In the genomic region with DNA sequence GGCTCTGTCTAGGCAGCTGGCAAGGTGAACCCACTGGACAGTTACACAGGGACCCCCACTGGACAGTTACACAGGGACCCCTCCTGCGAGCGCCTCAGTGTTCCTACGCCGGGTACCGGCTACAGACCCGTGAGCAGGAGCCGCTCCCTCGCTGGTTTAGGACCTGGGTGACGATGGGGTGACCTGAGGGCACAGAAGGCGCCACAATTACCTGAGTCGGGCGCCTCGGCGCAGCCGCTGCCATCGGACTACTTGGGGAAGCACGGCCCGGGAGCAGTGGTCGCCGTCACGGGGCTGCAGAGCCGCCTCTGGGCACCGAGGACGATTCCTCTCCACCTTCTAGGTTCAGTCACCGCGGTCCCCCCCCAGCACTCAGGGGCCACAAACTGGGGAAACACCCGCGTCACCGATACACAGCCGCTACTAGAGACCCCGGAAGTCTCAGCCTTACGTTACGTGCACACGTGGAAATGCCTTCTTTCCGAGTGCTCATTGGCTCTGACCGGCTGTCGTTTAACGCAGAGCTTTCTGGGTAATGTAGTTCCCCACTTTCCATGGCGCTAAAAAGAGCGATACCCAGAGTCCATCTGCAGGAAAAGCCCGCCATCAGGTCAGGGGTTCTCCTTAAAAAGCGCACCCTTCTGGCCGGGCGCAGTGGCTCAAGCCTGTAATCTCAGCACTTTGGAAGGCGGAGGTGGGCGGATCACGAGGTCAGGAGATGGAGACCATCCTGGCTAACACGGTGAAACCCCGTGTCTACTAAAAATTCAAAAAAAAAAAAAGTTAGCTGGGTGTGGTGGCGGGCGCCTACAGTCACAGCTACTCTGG, we compare ENCODE assay signal across 8 cellular contexts. TPM values are rescaled to one million over a fixed set of nuclear protein-coding genes. Genes with fewer than 3 reads are reported as not detected.
A peak's percentile ranks its signal among the peaks of the same experiment; 100 is the strongest.
DNase-seq lines count a peak whose midpoint lies in the region; ATAC-seq and TF ChIP-seq lines count a peak whose summit lies in the region.
"Not testable (repeated sequence)": the region's sequence is repeated elsewhere in the genome, so short reads cannot be mapped to it uniquely, and the experiment has no call there.

A gene (minus strand): TSS at position 425 of the 828 bp plus-strand sequence. CDS start 181 bp downstream, at position 244.

- not testable (repeated sequence) for H3K4me1 ChIP-seq in right cardiac atrium (ENCODE audit: control insufficient read depth, insufficient read depth, low read length); uterus

- peaks cover 55% of the 10 kb centered on the region for H3K36me3 Mint-ChIP-seq in T-helper 1 cell treated with Interleukin-12 subunit alpha and Interleukin-12 subunit beta and Interleukin-4 antibody, amounts not matched to agents 30 μg/mL and 1 μg/mL, for 36 hours (ENCODE audit: low read depth)

- H3K4me3 ChIP-seq in right cardiac atrium (ENCODE audit: low read length) (peak within 1 kb of the TSS; percentile 61), uterus (peak within 1 kb of the TSS; percentile 66 to 93)

- peak within 1 kb of the TSS; percentile 50 for H3K27ac ChIP-seq in right cardiac atrium (ENCODE audit: low read length)
- peak within 1 kb of the TSS; percentile 78 to 81 for H3K27ac ChIP-seq in uterus

- H3K36me3 ChIP-seq in uterus, result not testable (repeated sequence)

- in situ Hi-C loops in GM13977 (cut with MboI; ENCODE audit: low pct_unique_long_range_greater_than_20kb, low sequenced_read_pairs, unreplicated experiment), result not testable (repeated sequence)

- H3K9me3 ChIP-seq in right cardiac atrium (ENCODE audit: control insufficient read depth, low read length), result not testable (repeated sequence)
- peaks cover 0 to 33% of the 10 kb centered on the region in 2 donors for H3K9me3 ChIP-seq in uterus

- peak within 1 kb of the TSS; percentile 96 for H3K27ac Mint-ChIP-seq in T-helper 1 cell treated with Interleukin-12 subunit alpha and Interleukin-12 subunit beta and Interleukin-4 antibody, amounts not matched to agents 30 μg/mL and 1 μg/mL, for 36 hours

- peak; percentile 54 for TF ChIP-seq CTCF in GM13977 (IDR thresholded peaks at IDR 0.05; ENCODE audit: extremely low read depth, insufficient read depth, missing control alignments)
- peak in 3 of 4 experiments; percentile 23 to 45 (median 33) for TF ChIP-seq CTCF in uterus (IDR thresholded peaks at IDR 0.05)

- intact Hi-C loops in right cardiac atrium (cut with DNase I); uterus (cut with DNase I; ENCODE audit: low total_unique reads): not testable (repeated sequence)

- H3K27me3 Mint-ChIP-seq in T-helper 1 cell treated with Interleukin-12 subunit alpha and Interleukin-12 subunit beta and Interleukin-4 antibody, amounts not matched to agents 30 μg/mL and 1 μg/mL, for 36 hours (ENCODE audit: low read depth), result not testable (repeated sequence)

- H3K4me1 Mint-ChIP-seq in T-helper 1 cell treated with Interleukin-12 subunit alpha and Interleukin-12 subunit beta and Interleukin-4 antibody, amounts not matched to agents 30 μg/mL and 1 μg/mL, for 36 hours (ENCODE audit: low read depth), result peaks cover 22% of the 10 kb centered on the region

- peak in 1 of 2 donors; percentile 24 for TF ChIP-seq POLR2A in uterus (IDR thresholded peaks at IDR 0.05)

- H3K27me3 ChIP-seq in right cardiac atrium (ENCODE audit: control insufficient read depth, insufficient read depth); uterus: not testable (repeated sequence)

- DNase-seq in GM13977 (ENCODE audit: low spot score) (peak; percentile 88), NCI-H146 treated with DMSO at 0.1 percent for 48 hours (lab: John Stamatoyannopoulos, UW; ENCODE audit: unreplicated experiment) (peak; percentile 94), amygdala (lab: John Stamatoyannopoulos, UW) (peak; percentile 26 to 94 (median 80)), right cardiac atrium (peak; percentile 85 to 92 (median 90)), pulmonary artery endothelial cell (ENCODE audit: low read depth, low spot score) (peak; percentile 75), uterus (peak; percentile 79 to 86)

- H3K9me3 Mint-ChIP-seq in T-helper 1 cell treated with Interleukin-12 subunit alpha and Interleukin-12 subunit beta and Interleukin-4 antibody, amounts not matched to agents 30 μg/mL and 1 μg/mL, for 36 hours, result peaks cover 66% of the 10 kb centered on the region

- ATAC-seq in HG02884 (IDR thresholded peaks at IDR 0.05; ENCODE audit: unreplicated experiment) (peak; percentile 91), right cardiac atrium (peak; percentile 99)

- WGBS in right cardiac atrium, result under 1% methylated on average over 51 of the region's 51 CpGs

- H3K4me3 Mint-ChIP-seq in T-helper 1 cell treated with Interleukin-12 subunit alpha and Interleukin-12 subunit beta and Interleukin-4 antibody, amounts not matched to agents 30 μg/mL and 1 μg/mL, for 36 hours, result peak within 1 kb of the TSS; percentile 95

RNA-seq across cellular contexts. Expression of the gene that starts here (rescaled TPM):
- total RNA-seq in right cardiac atrium, result 10 to 100 TPM; 10.2 to 12.7 (median 11.8) TPM
- polyA plus RNA-seq in right cardiac atrium, result 4.6 TPM
- total RNA-seq in pulmonary artery endothelial cell, result 9.6 and 16.7 TPM in 2 replicates
- total RNA-seq in uterus, result 10 to 100 TPM; 15.0 to 50.1 (median 20.7) TPM

Comparison
In these comparisons a context has a peak if more than half of its experiments do, and no peak if none do; other contexts are left out.
1. Peak in every context shown above with its lines: DNase-seq, ATAC-seq, H3K4me3 ChIP-seq and H3K27ac ChIP-seq.